In genomic region chr1:207049514-207049913, GRCh38 we compare ENCODE assay signal across 6 cellular contexts. TPM values are rescaled to one million over a fixed set of nuclear protein-coding genes. Genes with fewer than 3 reads are reported as not detected.
DNase-seq lines count a peak whose midpoint lies in the region; ATAC-seq, FAIRE-seq and TF ChIP-seq lines count a peak whose summit lies in the region.

No MANE protein-coding gene starts in this region.

- H3K4me2 ChIP-seq in HCT116 (ENCODE audit: low read length) (peak overlapping the region; percentile 73), astrocyte (ENCODE audit: low read length) (peak overlapping the region; percentile 93)

- peaks cover 6% of the 10 kb centered on the region for H3K36me3 Mint-ChIP-seq in astrocyte (ENCODE audit: low read depth, unreplicated experiment)
- peaks cover 8% of the 10 kb centered on the region for H3K36me3 Mint-ChIP-seq in neural crest cell (ENCODE audit: low read depth)

- no peaks in the 10 kb centered on the region for H3K9me3 Mint-ChIP-seq in astrocyte (ENCODE audit: unreplicated experiment)
- H3K9me3 Mint-ChIP-seq in neural crest cell: peaks cover 3% of the 10 kb centered on the region

- peaks cover 14 to 30% of the 10 kb centered on the region in 2 experiments for H3K36me3 ChIP-seq in HCT116 (ENCODE audit: control insufficient read depth in 1 of 2, insufficient read depth in 2 of 2, low read length in 2 of 2)
- H3K36me3 ChIP-seq in astrocyte (ENCODE audit: insufficient read depth, low read length): peaks cover 16% of the 10 kb centered on the region

- peaks cover 63% of the 10 kb centered on the region for H3K79me2 ChIP-seq in HCT116 (ENCODE audit: insufficient read depth, low read length)
- peaks cover 62% of the 10 kb centered on the region for H3K79me2 ChIP-seq in astrocyte (ENCODE audit: insufficient read depth, low read length)

- H4K20me1 ChIP-seq in HCT116 (ENCODE audit: insufficient read depth): peaks cover 8% of the 10 kb centered on the region; the same call in 1 of the 2 replicates
- peaks cover 35% of the 10 kb centered on the region for H4K20me1 ChIP-seq in astrocyte (ENCODE audit: insufficient read depth, low read length)

- ATAC-seq in HCT116: no peak
- no peak for ATAC-seq in HG02970 (IDR thresholded peaks at IDR 0.05; ENCODE audit: low FRiP score, unreplicated experiment)

- H3K27ac ChIP-seq in HCT116 (ENCODE audit: low read depth, low read length) (no peak overlapping the region), astrocyte (ENCODE audit: low read depth, low read length) (no peak overlapping the region)

- TF ChIP-seq POLR2A in HCT116 (IDR thresholded peaks at IDR 0.05; ENCODE audit: borderline replicate concordance, extremely low read depth, insufficient read depth, insufficient read length) (no peak), GM12891 (IDR thresholded peaks at IDR 0.05; ENCODE audit: low read depth, low read length) (no peak)

- RAD21 ChIA-PET in HCT116 (lab: Charles Lee; ENCODE audit: low non-redundant PET in 1 of 2, low total read pairs in 2 of 2, uncharacterized antibody in 2 of 2, unreplicated experiment in 2 of 2): interaction anchor here in 1 of 2 experiments (0.6 kb wide), 1 partner anchor 244 kb away, joined by 3 read pairs; no protein-coding TSS in a partner anchor

- FAIRE-seq in astrocyte (lab: Jason Lieb, UNC) (no peak), GM12891 (lab: Jason Lieb, UNC) (no peak)

- TF ChIP-seq CTCF in HCT116 (IDR thresholded peaks at IDR 0.05 in 2 of 3, conservative IDR thresholded peaks at IDR 0.05 in 1 of 3; ENCODE audit: borderline replicate concordance in 1 of 3, insufficient read depth in 1 of 3, low read depth in 2 of 3, low read length in 2 of 3): no peak
- TF ChIP-seq CTCF in astrocyte (IDR thresholded peaks at IDR 0.05; ENCODE audit: insufficient read depth, low read depth, low read length): no peak
- TF ChIP-seq CTCF in neural crest cell (conservative IDR thresholded peaks at IDR 0.05): no peak

- H3K4me1 Mint-ChIP-seq in astrocyte (ENCODE audit: low read depth, unreplicated experiment): peaks cover 26% of the 10 kb centered on the region
- peaks cover 54% of the 10 kb centered on the region for H3K4me1 Mint-ChIP-seq in neural crest cell

- CTCF ChIA-PET in HCT116 (lab: Charles Lee): interaction anchor here (1.1 to 1.2 kb wide), 3 partner anchors 9 to 26 kb away, joined by 4 to 8 read pairs (median 5); partner anchors contain the start of gene C1orf116

- H3K27me3 Mint-ChIP-seq in astrocyte (ENCODE audit: low read depth, unreplicated experiment) (no peaks in the 10 kb centered on the region), neural crest cell (ENCODE audit: low read depth) (peaks cover 11% of the 10 kb centered on the region)

- no peak for TF ChIP-seq RAD21 in HCT116 (IDR thresholded peaks at IDR 0.05; ENCODE audit: low read depth)

- H3K4me3 Mint-ChIP-seq in astrocyte (ENCODE audit: unreplicated experiment) (peak overlapping the region; percentile 100), neural crest cell (peak overlapping the region; percentile 99)

- TSS peak; percentile 32 for BruUV-seq in HCT116 (replicated peaks; lab: Mats Ljungman, UMichigan)

- H3K9me3 ChIP-seq in HCT116 (ENCODE audit: control insufficient read depth in 1 of 2, insufficient read depth in 1 of 2, low read depth in 1 of 2, low read length in 2 of 2): no peaks in the 10 kb centered on the region
- H3K9me3 ChIP-seq in astrocyte (ENCODE audit: insufficient read depth, low read depth, low read length): no peaks in the 10 kb centered on the region

- H3K9ac ChIP-seq in HCT116 (ENCODE audit: low read length) (peak overlapping the region; percentile 96), astrocyte (ENCODE audit: low read length) (peak overlapping the region; percentile 98)

- no peak for DNase-seq in HCT116 (ENCODE audit: low read depth, low spot score)
- no peak for DNase-seq in astrocyte (ENCODE audit: low read depth)
- DNase-seq in neural crest cell (ENCODE audit: low read depth, low spot score): no peak
- DNase-seq in NCI-H1048 (lab: John Stamatoyannopoulos, UW): no peak
- DNase-seq in GM12891 (ENCODE audit: insufficient read length, low spot score): no peak

- intact Hi-C loops in HCT116 (cut with micrococcal nuclease): no loop called here

- no peak overlapping the region for H2AFZ ChIP-seq in HCT116 (ENCODE audit: low read depth, low read length, poor library complexity, severe bottlenecking)
- no peak overlapping the region for H2AFZ ChIP-seq in astrocyte (ENCODE audit: low read depth, low read length)

- H3K4me3 ChIP-seq in HCT116 (replicated peaks in 1 of 2; ENCODE audit: low read depth in 1 of 2, low read length in 2 of 2): peak overlapping the region; percentile 88 to 90
- H3K4me3 ChIP-seq in astrocyte (ENCODE audit: insufficient read depth, low read depth, low read length): peak overlapping the region; percentile 93

- POLR2A ChIA-PET in HCT116 (lab: Charles Lee): no interaction called here

- H3K4me1 ChIP-seq in HCT116 (ENCODE audit: control insufficient read depth in 1 of 2, insufficient read depth in 2 of 2, low read length in 2 of 2) (peaks cover 11 to 29% of the 10 kb centered on the region in 2 experiments), astrocyte (ENCODE audit: insufficient read depth, low read length) (peaks cover 22% of the 10 kb centered on the region)

- H3K27me3 ChIP-seq in HCT116 (ENCODE audit: insufficient read depth, low read length) (no peaks in the 10 kb centered on the region), astrocyte (ENCODE audit: insufficient read depth, low read length) (no peaks in the 10 kb centered on the region)

- no peaks in the 10 kb centered on the region for H3K9me2 ChIP-seq in HCT116 (ENCODE audit: insufficient read depth)

- no peak overlapping the region for H3K27ac Mint-ChIP-seq in astrocyte (ENCODE audit: unreplicated experiment)
- peak overlapping the region; percentile 24 for H3K27ac Mint-ChIP-seq in neural crest cell (ENCODE audit: unreplicated experiment)

TF ChIP-seq in HCT116, 20 proteins besides CTCF, POLR2A, EP300 and RAD21 (continues in another document):
- TF ChIP-seq ZFX (IDR thresholded peaks at IDR 0.05) (no peak), SIN3A (IDR thresholded peaks at IDR 0.05; ENCODE audit: low read depth) (no peak), ZNF274 (IDR thresholded peaks at IDR 0.05; ENCODE audit: low read depth, low read length) (no peak), JUND (IDR thresholded peaks at IDR 0.05) (no peak), ELF1 (IDR thresholded peaks at IDR 0.05; ENCODE audit: borderline replicate concordance, low read depth) (no peak), EZH2phosphoT487 (IDR thresholded peaks at IDR 0.05; ENCODE audit: borderline replicate concordance) (no peak), ATF3 (IDR thresholded peaks at IDR 0.05) (no peak), YY1 (IDR thresholded peaks at IDR 0.05; ENCODE audit: extremely low read depth, insufficient replicate concordance, low read depth, low read length) (no peak), MAX (IDR thresholded peaks at IDR 0.05) (no peak)

TF ChIP-seq in GM12891, 5 proteins besides CTCF, POLR2A, EP300 and RAD21:
- TF ChIP-seq POU2F2 (IDR thresholded peaks at IDR 0.05; ENCODE audit: low read depth, low read length): no peak
- no peak for TF ChIP-seq POLR2AphosphoS5 (IDR thresholded peaks at IDR 0.05; ENCODE audit: low read depth, low read length)
- no peak for TF ChIP-seq PAX5 (IDR thresholded peaks at IDR 0.05; ENCODE audit: insufficient read depth, low read length, severe bottlenecking)
- no peak for TF ChIP-seq SPI1 (IDR thresholded peaks at IDR 0.05; ENCODE audit: low read depth, low read length)
- TF ChIP-seq TAF1 (IDR thresholded peaks at IDR 0.05; ENCODE audit: low read depth, low read length): no peak

RNA-seq across cellular contexts. Expression of gene YOD1, which starts 1.5 kb away (rescaled TPM):
- total RNA-seq in HCT116 (2021; ENCODE audit: unreplicated experiment) (13.6 TPM), astrocyte (13.4 and 14.8 TPM in 2 replicates), neural crest cell (15.2 and 16.6 TPM in 2 replicates)
- 5.1 and 6.2 TPM in 2 replicates for polyA plus RNA-seq in HCT116 (2012)
- 4.9 TPM for polyA plus RNA-seq in GM12891 (2012; ENCODE audit: low read depth, missing spikeins)

RNA-seq across cellular contexts. Expression of gene PFKFB2, which starts 3.6 kb away (rescaled TPM):
- total RNA-seq in HCT116 (2021; ENCODE audit: unreplicated experiment): 13.9 TPM
- polyA plus RNA-seq in HCT116 (2012): 3.7 and 4.1 TPM in 2 replicates
- 6.2 and 6.9 TPM in 2 replicates for total RNA-seq in astrocyte
- total RNA-seq in neural crest cell: 8.5 and 8.6 TPM in 2 replicates
- polyA plus RNA-seq in GM12891 (2012; ENCODE audit: low read depth, missing spikeins): 1.3 TPM

RNA-seq across cellular contexts. Expression of gene C1orf116, which starts 17.0 kb away (rescaled TPM):
- total RNA-seq in HCT116 (2021; ENCODE audit: unreplicated experiment): 3.6 TPM
- polyA plus RNA-seq in HCT116 (2012): 3.3 and 4.8 TPM in 2 replicates
- 0.14 and 0.86 TPM in 2 replicates for total RNA-seq in astrocyte
- 0.30 and 0.37 TPM in 2 replicates for total RNA-seq in neural crest cell
- polyA plus RNA-seq in GM12891 (2012; ENCODE audit: low read depth, missing spikeins): not detected

RNA-seq across cellular contexts. Expression of gene C4BPB, which starts 39.1 kb away (rescaled TPM):
- not detected for total RNA-seq in HCT116 (2021; ENCODE audit: unreplicated experiment)
- polyA plus RNA-seq in HCT116 (2012): not detected in 2 replicates
- total RNA-seq in astrocyte: 0.25 and 0.36 TPM in 2 replicates
- not detected in 2 replicates for total RNA-seq in neural crest cell
- polyA plus RNA-seq in GM12891 (2012; ENCODE audit: low read depth, missing spikeins): 0.71 TPM

RNA-seq across cellular contexts. Expression of gene C4BPA, which starts 54.5 kb away (rescaled TPM):
- total RNA-seq in HCT116 (2021; ENCODE audit: unreplicated experiment) (0.32 TPM), astrocyte (not detected in 2 replicates), neural crest cell (not detected in 2 replicates)
- not detected in 2 replicates for polyA plus RNA-seq in HCT116 (2012)
- not detected for polyA plus RNA-seq in GM12891 (2012; ENCODE audit: low read depth, missing spikeins)
